In the genomic region with DNA sequence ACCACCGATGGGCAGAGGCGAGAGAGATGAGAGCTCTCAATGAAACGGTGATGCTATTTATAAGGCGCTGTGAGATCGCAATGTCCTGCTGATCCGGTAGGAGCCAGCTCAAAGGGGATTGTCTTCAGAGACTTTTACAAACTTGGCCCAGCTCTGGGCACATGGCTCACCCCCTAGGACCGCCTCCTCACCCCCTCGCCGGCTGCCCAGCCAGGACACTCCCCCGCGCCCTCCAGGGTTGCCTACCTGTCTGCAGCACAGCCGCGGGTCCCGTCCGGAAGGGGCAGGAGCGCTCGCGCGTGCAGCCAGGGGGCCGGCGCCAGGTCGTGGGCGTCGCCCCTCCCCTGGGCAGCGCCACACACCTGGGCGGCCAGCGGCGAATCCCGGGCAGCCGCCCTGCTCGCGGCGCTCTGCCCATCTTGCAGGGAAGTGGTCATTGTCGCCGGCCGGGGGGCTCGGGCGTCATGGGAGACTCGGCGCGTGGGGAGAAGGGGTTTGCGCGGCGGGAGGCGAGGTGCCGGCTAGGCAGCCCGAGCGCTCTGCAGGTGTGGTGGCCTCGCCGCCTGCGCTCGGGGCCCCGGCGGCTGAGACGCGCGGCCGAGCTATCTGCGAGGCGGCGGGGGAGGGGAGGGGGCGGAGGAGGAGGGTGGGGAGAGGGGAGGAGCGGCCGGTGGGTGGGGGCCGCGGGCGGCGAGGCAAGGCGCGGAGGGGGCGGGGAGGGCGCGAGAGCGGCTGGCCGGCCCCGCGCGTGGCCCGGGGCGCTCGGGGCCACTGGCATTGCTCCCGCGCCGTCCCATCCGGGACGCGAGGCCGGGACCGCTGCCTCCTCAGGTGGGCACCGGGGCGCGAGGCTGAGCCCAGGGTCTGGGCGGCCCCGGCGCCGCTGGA, we compare ENCODE assay signal across 1 cellular context.
TF ChIP-seq lines count a peak whose summit lies in the region.

GRB14 (minus strand) TSS at position 610 of the 888 bp plus-strand sequence; CDS start at position 437, 173 bp downstream.

TF ChIP-seq in HepG2, 621 proteins besides CTCF, POLR2A, EP300 and RAD21 (continued from another document and continues in another):
- peak; percentile 78; the same call in 1 of the 2 replicates for TF ChIP-seq ZNF546 (CRISPR knock-in tag; conservative IDR thresholded peaks at IDR 0.05)
- TF ChIP-seq SMAD3 (CRISPR knock-in tag; IDR thresholded peaks at IDR 0.05) = no peak
- no peak for TF ChIP-seq IRF1 (CRISPR knock-in tag; IDR thresholded peaks at IDR 0.05; ENCODE audit: low read depth)
- TF ChIP-seq ZNF431 (CRISPR knock-in tag; IDR thresholded peaks at IDR 0.05; ENCODE audit: borderline replicate concordance, low read depth) = peak; percentile 55; the same call in 1 of the 2 replicates
- TF ChIP-seq NR0B2 (CRISPR knock-in tag; IDR thresholded peaks at IDR 0.05) = 0 out of 2 replicates have a peak, but pooled peaks have one; percentile 58
- TF ChIP-seq, protein P1, sequence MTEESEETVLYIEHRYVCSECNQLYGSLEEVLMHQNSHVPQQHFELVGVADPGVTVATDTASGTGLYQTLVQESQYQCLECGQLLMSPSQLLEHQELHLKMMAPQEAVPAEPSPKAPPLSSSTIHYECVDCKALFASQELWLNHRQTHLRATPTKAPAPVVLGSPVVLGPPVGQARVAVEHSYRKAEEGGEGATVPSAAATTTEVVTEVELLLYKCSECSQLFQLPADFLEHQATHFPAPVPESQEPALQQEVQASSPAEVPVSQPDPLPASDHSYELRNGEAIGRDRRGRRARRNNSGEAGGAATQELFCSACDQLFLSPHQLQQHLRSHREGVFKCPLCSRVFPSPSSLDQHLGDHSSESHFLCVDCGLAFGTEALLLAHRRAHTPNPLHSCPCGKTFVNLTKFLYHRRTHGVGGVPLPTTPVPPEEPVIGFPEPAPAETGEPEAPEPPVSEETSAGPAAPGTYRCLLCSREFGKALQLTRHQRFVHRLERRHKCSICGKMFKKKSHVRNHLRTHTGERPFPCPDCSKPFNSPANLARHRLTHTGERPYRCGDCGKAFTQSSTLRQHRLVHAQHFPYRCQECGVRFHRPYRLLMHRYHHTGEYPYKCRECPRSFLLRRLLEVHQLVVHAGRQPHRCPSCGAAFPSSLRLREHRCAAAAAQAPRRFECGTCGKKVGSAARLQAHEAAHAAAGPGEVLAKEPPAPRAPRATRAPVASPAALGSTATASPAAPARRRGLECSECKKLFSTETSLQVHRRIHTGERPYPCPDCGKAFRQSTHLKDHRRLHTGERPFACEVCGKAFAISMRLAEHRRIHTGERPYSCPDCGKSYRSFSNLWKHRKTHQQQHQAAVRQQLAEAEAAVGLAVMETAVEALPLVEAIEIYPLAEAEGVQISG (CRISPR knock-in tag; IDR thresholded peaks at IDR 0.05) = 0 out of 2 replicates have a peak, but pooled peaks have one; percentile 2
- TF ChIP-seq NPAS2 (CRISPR knock-in tag; IDR thresholded peaks at IDR 0.05; ENCODE audit: borderline replicate concordance) = no peak
- TF ChIP-seq ZNF543 (CRISPR knock-in tag; IDR thresholded peaks at IDR 0.05) = peak; percentile 53; the same call in 1 of the 2 replicates
- no peak for TF ChIP-seq ZBTB46 (CRISPR knock-in tag; IDR thresholded peaks at IDR 0.05; ENCODE audit: borderline replicate concordance)
- TF ChIP-seq ATF3 (CRISPR knock-in tag; IDR thresholded peaks at IDR 0.05) = 0 out of 2 replicates have a peak, but pooled peaks have one; percentile 11
- TF ChIP-seq CENPX (CRISPR knock-in tag; IDR thresholded peaks at IDR 0.05) = no peak
- no peak for TF ChIP-seq RFXANK (CRISPR knock-in tag; IDR thresholded peaks at IDR 0.05)
- TF ChIP-seq ZFP62 (CRISPR knock-in tag; IDR thresholded peaks at IDR 0.05) = no peak
- TF ChIP-seq, protein P2, sequence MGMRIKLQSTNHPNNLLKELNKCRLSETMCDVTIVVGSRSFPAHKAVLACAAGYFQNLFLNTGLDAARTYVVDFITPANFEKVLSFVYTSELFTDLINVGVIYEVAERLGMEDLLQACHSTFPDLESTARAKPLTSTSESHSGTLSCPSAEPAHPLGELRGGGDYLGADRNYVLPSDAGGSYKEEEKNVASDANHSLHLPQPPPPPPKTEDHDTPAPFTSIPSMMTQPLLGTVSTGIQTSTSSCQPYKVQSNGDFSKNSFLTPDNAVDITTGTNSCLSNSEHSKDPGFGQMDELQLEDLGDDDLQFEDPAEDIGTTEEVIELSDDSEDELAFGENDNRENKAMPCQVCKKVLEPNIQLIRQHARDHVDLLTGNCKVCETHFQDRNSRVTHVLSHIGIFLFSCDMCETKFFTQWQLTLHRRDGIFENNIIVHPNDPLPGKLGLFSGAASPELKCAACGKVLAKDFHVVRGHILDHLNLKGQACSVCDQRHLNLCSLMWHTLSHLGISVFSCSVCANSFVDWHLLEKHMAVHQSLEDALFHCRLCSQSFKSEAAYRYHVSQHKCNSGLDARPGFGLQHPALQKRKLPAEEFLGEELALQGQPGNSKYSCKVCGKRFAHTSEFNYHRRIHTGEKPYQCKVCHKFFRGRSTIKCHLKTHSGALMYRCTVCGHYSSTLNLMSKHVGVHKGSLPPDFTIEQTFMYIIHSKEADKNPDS (CRISPR knock-in tag; IDR thresholded peaks at IDR 0.05) = no peak
- TF ChIP-seq GLI4 (CRISPR knock-in tag; IDR thresholded peaks at IDR 0.05; ENCODE audit: borderline replicate concordance) = no peak
- no peak for TF ChIP-seq NR2F6 (IDR thresholded peaks at IDR 0.05)
- no peak for TF ChIP-seq NR2F6 (CRISPR knock-in tag; IDR thresholded peaks at IDR 0.05)
- peak; percentile 84 for TF ChIP-seq RBFOX2 (IDR thresholded peaks at IDR 0.05; ENCODE audit: low read depth, low read length)
- TF ChIP-seq EZH2 (conservative IDR thresholded peaks at IDR 0.05; ENCODE audit: low read depth, low read length) = no peak
- no peak for TF ChIP-seq GTF2F1 (IDR thresholded peaks at IDR 0.05; ENCODE audit: low read length)
- TF ChIP-seq THAP11 (CRISPR knock-in tag; IDR thresholded peaks at IDR 0.05) = no peak; the same call in 1 of the 2 replicates
- no peak for TF ChIP-seq ZNF317 (CRISPR knock-in tag; IDR thresholded peaks at IDR 0.05)
- TF ChIP-seq ZNF652 (CRISPR knock-in tag; IDR thresholded peaks at IDR 0.05; ENCODE audit: borderline replicate concordance, low read depth) = no peak
- no peak for TF ChIP-seq MED13 (CRISPR knock-in tag; IDR thresholded peaks at IDR 0.05)
- TF ChIP-seq ASH2L (IDR thresholded peaks at IDR 0.05; ENCODE audit: insufficient read length, low read depth, low read length) = peak; percentile 43
- TF ChIP-seq KDM6A (CRISPR knock-in tag; IDR thresholded peaks at IDR 0.05; ENCODE audit: low read depth) = no peak
- peak; percentile 60; the same call in 1 of the 2 replicates for TF ChIP-seq MTERF4 (CRISPR knock-in tag; IDR thresholded peaks at IDR 0.05)
- no peak for TF ChIP-seq ZC3H4 (CRISPR knock-in tag; IDR thresholded peaks at IDR 0.05; ENCODE audit: borderline replicate concordance)
- no peak for TF ChIP-seq PATZ1 (CRISPR knock-in tag; IDR thresholded peaks at IDR 0.05)
- TF ChIP-seq ZNF30 (CRISPR knock-in tag; IDR thresholded peaks at IDR 0.05) = no peak
- peak; percentile 38; the same call in 1 of the 2 replicates for TF ChIP-seq ARNT2 (CRISPR knock-in tag; IDR thresholded peaks at IDR 0.05; ENCODE audit: low read depth)
- peak; percentile 78 for TF ChIP-seq ZNF33B (CRISPR knock-in tag; IDR thresholded peaks at IDR 0.05)
- TF ChIP-seq RARA (CRISPR knock-in tag; IDR thresholded peaks at IDR 0.05) = no peak; the same call in 1 of the 2 replicates
- no peak for TF ChIP-seq TCF7 (IDR thresholded peaks at IDR 0.05; ENCODE audit: low read depth)
- TF ChIP-seq MEIS1 (CRISPR knock-in tag; IDR thresholded peaks at IDR 0.05; ENCODE audit: borderline replicate concordance) = 0 out of 2 replicates have a peak, but pooled peaks have one; percentile 39
- TF ChIP-seq, protein P3, sequence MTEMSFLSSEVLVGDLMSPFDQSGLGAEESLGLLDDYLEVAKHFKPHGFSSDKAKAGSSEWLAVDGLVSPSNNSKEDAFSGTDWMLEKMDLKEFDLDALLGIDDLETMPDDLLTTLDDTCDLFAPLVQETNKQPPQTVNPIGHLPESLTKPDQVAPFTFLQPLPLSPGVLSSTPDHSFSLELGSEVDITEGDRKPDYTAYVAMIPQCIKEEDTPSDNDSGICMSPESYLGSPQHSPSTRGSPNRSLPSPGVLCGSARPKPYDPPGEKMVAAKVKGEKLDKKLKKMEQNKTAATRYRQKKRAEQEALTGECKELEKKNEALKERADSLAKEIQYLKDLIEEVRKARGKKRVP (CRISPR knock-in tag; IDR thresholded peaks at IDR 0.05) = no peak; a peak in 1 of 4 replicates
- peak; percentile 29; the same call in 1 of the 2 replicates for TF ChIP-seq ZNF598 (CRISPR knock-in tag; IDR thresholded peaks at IDR 0.05; ENCODE audit: borderline replicate concordance)
- TF ChIP-seq, protein P4, sequence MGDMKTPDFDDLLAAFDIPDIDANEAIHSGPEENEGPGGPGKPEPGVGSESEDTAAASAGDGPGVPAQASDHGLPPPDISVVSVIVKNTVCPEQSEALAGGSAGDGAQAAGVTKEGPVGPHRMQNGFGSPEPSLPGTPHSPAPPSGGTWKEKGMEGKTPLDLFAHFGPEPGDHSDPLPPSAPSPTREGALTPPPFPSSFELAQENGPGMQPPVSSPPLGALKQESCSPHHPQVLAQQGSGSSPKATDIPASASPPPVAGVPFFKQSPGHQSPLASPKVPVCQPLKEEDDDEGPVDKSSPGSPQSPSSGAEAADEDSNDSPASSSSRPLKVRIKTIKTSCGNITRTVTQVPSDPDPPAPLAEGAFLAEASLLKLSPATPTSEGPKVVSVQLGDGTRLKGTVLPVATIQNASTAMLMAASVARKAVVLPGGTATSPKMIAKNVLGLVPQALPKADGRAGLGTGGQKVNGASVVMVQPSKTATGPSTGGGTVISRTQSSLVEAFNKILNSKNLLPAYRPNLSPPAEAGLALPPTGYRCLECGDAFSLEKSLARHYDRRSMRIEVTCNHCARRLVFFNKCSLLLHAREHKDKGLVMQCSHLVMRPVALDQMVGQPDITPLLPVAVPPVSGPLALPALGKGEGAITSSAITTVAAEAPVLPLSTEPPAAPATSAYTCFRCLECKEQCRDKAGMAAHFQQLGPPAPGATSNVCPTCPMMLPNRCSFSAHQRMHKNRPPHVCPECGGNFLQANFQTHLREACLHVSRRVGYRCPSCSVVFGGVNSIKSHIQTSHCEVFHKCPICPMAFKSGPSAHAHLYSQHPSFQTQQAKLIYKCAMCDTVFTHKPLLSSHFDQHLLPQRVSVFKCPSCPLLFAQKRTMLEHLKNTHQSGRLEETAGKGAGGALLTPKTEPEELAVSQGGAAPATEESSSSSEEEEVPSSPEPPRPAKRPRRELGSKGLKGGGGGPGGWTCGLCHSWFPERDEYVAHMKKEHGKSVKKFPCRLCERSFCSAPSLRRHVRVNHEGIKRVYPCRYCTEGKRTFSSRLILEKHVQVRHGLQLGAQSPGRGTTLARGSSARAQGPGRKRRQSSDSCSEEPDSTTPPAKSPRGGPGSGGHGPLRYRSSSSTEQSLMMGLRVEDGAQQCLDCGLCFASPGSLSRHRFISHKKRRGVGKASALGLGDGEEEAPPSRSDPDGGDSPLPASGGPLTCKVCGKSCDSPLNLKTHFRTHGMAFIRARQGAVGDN (CRISPR knock-in tag; IDR thresholded peaks at IDR 0.05) = peak; percentile 92
- TF ChIP-seq ZNF451 (CRISPR knock-in tag; IDR thresholded peaks at IDR 0.05) = peak; percentile 88; the same call in 1 of the 2 replicates
- no peak for TF ChIP-seq THYN1 (CRISPR knock-in tag; IDR thresholded peaks at IDR 0.05; ENCODE audit: borderline replicate concordance, low read depth)
- TF ChIP-seq ZNF747 (CRISPR knock-in tag; IDR thresholded peaks at IDR 0.05; ENCODE audit: borderline replicate concordance) = no peak
- TF ChIP-seq ZNF383 (CRISPR knock-in tag; IDR thresholded peaks at IDR 0.05; ENCODE audit: borderline replicate concordance) = no peak
- no peak for TF ChIP-seq ZNF761 (CRISPR knock-in tag; conservative IDR thresholded peaks at IDR 0.05)
